9 cellular contexts compared by ENCODE assay signal in genomic region chrX:105822138-105823091, GRCh38. TPM values are rescaled to one million over a fixed set of nuclear protein-coding genes. Genes with fewer than 3 reads are reported as not detected.
DNase-seq lines count a peak whose midpoint lies in the region; ATAC-seq, FAIRE-seq and TF ChIP-seq lines count a peak whose summit lies in the region.
"Had no signal": no experiment of that assay in that cellular context is flagged by ENCODE, and none has a peak within 500 bp of the region (broad histone marks: within the 10 kb centered on the region; RNA-seq: fewer than 3 reads in every experiment).

TSS of gene NRK (plus strand) at chrX:105822539. CDS start at chrX:105822846, 307 bp downstream.

- H3K27me3 ChIP-seq in HUES48 (ENCODE audit: control insufficient read depth, insufficient read depth, low read length) (peaks cover 48% of the 10 kb centered on the region), H1 (replicated peaks in 1 of 4; ENCODE audit: control insufficient read depth in 3 of 4, extremely low read depth in 1 of 4, insufficient read depth in 3 of 4, low read length in 3 of 4) (peaks cover 3 to 25% (median 11%) of the 10 kb centered on the region in 4 experiments; a peak in 6 of 7 replicates), smooth muscle cell (ENCODE audit: low read depth) (no peaks in the 10 kb centered on the region)

- H3K18ac ChIP-seq in H1 (ENCODE audit: extremely low read depth, low read length): no peak within 1 kb of the TSS

- H4K20me1 ChIP-seq in H1 (replicated peaks in 1 of 2; ENCODE audit: control insufficient read depth in 1 of 2, insufficient read depth in 2 of 2, low read length in 2 of 2) (no peaks in the 10 kb centered on the region), smooth muscle cell (ENCODE audit: low read depth) (no peaks in the 10 kb centered on the region)

- H2BK5ac ChIP-seq in H1 (ENCODE audit: low read depth, low read length): no peak within 1 kb of the TSS

- H2BK20ac ChIP-seq in H1 (ENCODE audit: low read length): no peak within 1 kb of the TSS

- no peaks in the 10 kb centered on the region for H3K79me1 ChIP-seq in H1 (ENCODE audit: low read depth, low read length)

- TF ChIP-seq POLR2A in H1 (IDR thresholded peaks at IDR 0.05; ENCODE audit: control extremely low read depth in 1 of 2, low read depth in 2 of 2, low read length in 2 of 2): no peak

- H3K36me3 ChIP-seq in HUES48 (ENCODE audit: control insufficient read depth, insufficient read depth, low read length) (no peaks in the 10 kb centered on the region), H1 (ENCODE audit: control insufficient read depth in 2 of 4, insufficient read depth in 4 of 4, low read length in 3 of 4) (no peaks in the 10 kb centered on the region), smooth muscle cell (ENCODE audit: low read depth) (no peaks in the 10 kb centered on the region)

- no peaks in the 10 kb centered on the region for H3K9me3 ChIP-seq in HUES48 (ENCODE audit: control insufficient read depth, insufficient read depth, low read length)
- no peaks in the 10 kb centered on the region for H3K9me3 ChIP-seq in H1 (ENCODE audit: insufficient read depth in 2 of 2, low read depth in 1 of 2, low read length in 1 of 2)
- no peaks in the 10 kb centered on the region for H3K9me3 ChIP-seq in smooth muscle cell (replicated peaks; ENCODE audit: low read depth)

- H2BK120ac ChIP-seq in H1 (replicated peaks; ENCODE audit: low read depth, low read length): no peak within 1 kb of the TSS

- no peak within 1 kb of the TSS for H3K4ac ChIP-seq in H1 (replicated peaks; ENCODE audit: insufficient read length, low read depth, low read length)

- H2AFZ ChIP-seq in H1 (ENCODE audit: low read length) (peak within 1 kb of the TSS; percentile 90; the same call in 1 of the 2 replicates), smooth muscle cell (ENCODE audit: low read depth) (peak within 1 kb of the TSS; percentile 85)

- peak within 1 kb of the TSS; percentile 69 for H3K4me3 ChIP-seq in HUES48 (ENCODE audit: low read depth, low read length)
- H3K4me3 ChIP-seq in H1 (ENCODE audit: extremely low read depth in 1 of 4, insufficient read depth in 2 of 4, low read depth in 3 of 4, low read length in 4 of 4): peak within 1 kb of the TSS; percentile 40 to 65 (median 46)
- peak within 1 kb of the TSS; percentile 50 for H3K4me3 ChIP-seq in smooth muscle cell

- no peak within 1 kb of the TSS for H2BK12ac ChIP-seq in H1 (ENCODE audit: low read depth, low read length)

- CTCF ChIA-PET in H1 (lab: Charles Lee; ENCODE audit: partially characterized antibody): no interaction called here

- H2BK15ac ChIP-seq in H1 (ENCODE audit: low read length): no peak within 1 kb of the TSS

- H4K91ac ChIP-seq in H1 (replicated peaks; ENCODE audit: insufficient read length, low read length): no peak within 1 kb of the TSS

- peak within 1 kb of the TSS; percentile 11 for H3K9ac ChIP-seq in HUES48 (ENCODE audit: low read depth, low read length)
- H3K9ac ChIP-seq in H1 (replicated peaks in 1 of 4; ENCODE audit: extremely low read depth in 1 of 4, low read depth in 3 of 4, low read length in 3 of 4): peak within 1 kb of the TSS in 1 of 4 experiments; percentile 39; a peak in 1 of 7 replicates
- H3K9ac ChIP-seq in smooth muscle cell (ENCODE audit: low read depth): no peak within 1 kb of the TSS

- 0% methylated on average over 9 of the region's 76 CpGs; no CpG with 5 or more reads in 1 of the 2 experiments for WGBS in H1 (ENCODE audit: extremely low coverage in 1 of 2, insufficient coverage in 1 of 2, insufficient read length in 1 of 2, insufficient replicate concordance in 2 of 2, low coverage in 1 of 2, low lambda C conversion rate in 2 of 2, missing lambda C conversion rate in 1 of 2), 2 experiments
- WGBS in smooth muscle cell (ENCODE audit: low lambda C conversion rate): 48% methylated on average over 63 of the region's 76 CpGs

- no peak within 1 kb of the TSS for H3K56ac ChIP-seq in H1 (replicated peaks; ENCODE audit: insufficient read length, low read depth, low read length)

- TF ChIP-seq CTCF in H1 (IDR thresholded peaks at IDR 0.05; ENCODE audit: control extremely low read depth in 1 of 3, insufficient read depth in 1 of 3, low read depth in 1 of 3, low read length in 3 of 3) (peak in 1 of 3 experiments; percentile 13; a peak in 1 of 4 replicates), smooth muscle cell (IDR thresholded peaks at IDR 0.05; ENCODE audit: borderline replicate concordance, insufficient read depth, poor library complexity, severe bottlenecking) (peak; percentile 15)

- H3F3A ChIP-seq in smooth muscle cell (ENCODE audit: low read depth): no peaks in the 10 kb centered on the region

- in situ Hi-C loops in G401 (cut with HindIII; ENCODE audit: low sequenced_read_pairs): no loop called here

- no peak within 1 kb of the TSS for H3K14ac ChIP-seq in H1 (ENCODE audit: insufficient read length)

- POLR2A ChIA-PET in H1 (lab: Charles Lee; ENCODE audit: partially characterized antibody): interaction anchor here (1.2 kb wide), 1 partner anchor 26 kb away, joined by 4 read pairs; no protein-coding TSS in a partner anchor

- no peak for TF ChIP-seq EP300 in H1 (IDR thresholded peaks at IDR 0.05; ENCODE audit: borderline replicate concordance in 1 of 2, low read depth in 2 of 2, low read length in 2 of 2)

- no peak for TF ChIP-seq RAD21 in H1 (IDR thresholded peaks at IDR 0.05 in 1 of 2, conservative IDR thresholded peaks at IDR 0.05 in 1 of 2; ENCODE audit: low read depth in 2 of 2, low read length in 2 of 2)

- no peak for ATAC-seq in HG03280 (IDR thresholded peaks at IDR 0.05; ENCODE audit: unreplicated experiment)
- no peak for ATAC-seq in HG03097 (IDR thresholded peaks at IDR 0.05; ENCODE audit: low FRiP score, unreplicated experiment)

- no peak within 1 kb of the TSS for H3K23ac ChIP-seq in H1 (ENCODE audit: insufficient read length)

- H3K27ac ChIP-seq in HUES48 (ENCODE audit: low read depth, low read length) (no peak within 1 kb of the TSS), H1 (ENCODE audit: low read depth, low read length) (no peak within 1 kb of the TSS), smooth muscle cell (ENCODE audit: low read depth) (no peak within 1 kb of the TSS)

- no peak within 1 kb of the TSS for H2AK5ac ChIP-seq in H1 (ENCODE audit: low read depth, low read length)

- H3K79me2 ChIP-seq in H1 (ENCODE audit: control insufficient read depth in 1 of 2, insufficient read depth in 2 of 2, low read length in 2 of 2): no peaks in the 10 kb centered on the region
- no peaks in the 10 kb centered on the region for H3K79me2 ChIP-seq in smooth muscle cell (ENCODE audit: low read depth)

- peaks cover 16% of the 10 kb centered on the region for H3K4me1 ChIP-seq in HUES48 (ENCODE audit: control insufficient read depth, insufficient read depth, low read length)
- no peaks in the 10 kb centered on the region for H3K4me1 ChIP-seq in H1 (replicated peaks in 1 of 4; ENCODE audit: control insufficient read depth in 3 of 4, insufficient read depth in 4 of 4, low read length in 3 of 4)
- no peaks in the 10 kb centered on the region for H3K4me1 ChIP-seq in smooth muscle cell (ENCODE audit: low read depth)

- peaks cover 9% of the 10 kb centered on the region; the same call in 1 of the 2 replicates for H3K23me2 ChIP-seq in H1 (ENCODE audit: low read depth, low read length)

- no peak for FAIRE-seq in H1 (lab: Jason Lieb, UNC)

- H4K5ac ChIP-seq in H1 (ENCODE audit: insufficient read length, low read depth, low read length): no peak within 1 kb of the TSS

- H3K4me2 ChIP-seq in H1 (ENCODE audit: insufficient read depth in 1 of 2, low read depth in 2 of 2, low read length in 2 of 2): peak within 1 kb of the TSS; percentile 83 to 91
- peak within 1 kb of the TSS; percentile 90 for H3K4me2 ChIP-seq in smooth muscle cell

- DNase-seq in H1 (ENCODE audit: low read depth in 1 of 2, low spot score in 2 of 2): peak in 1 of 2 experiments; percentile 63
- DNase-seq in kidney tubule cell (ENCODE audit: low spot score): peak; percentile 63
- DNase-seq in smooth muscle cell (lab: John Stamatoyannopoulos, UW; ENCODE audit: unreplicated experiment): no peak
- DNase-seq in G401 (ENCODE audit: low spot score): no peak
- DNase-seq in activated gamma-delta T cell treated with Interleukin-2 at 50 U/mL for 16 hours: no peak
- DNase-seq: DMS79 had no signal

- 0 out of 2 replicates have a peak within 1 kb of the TSS, but pooled peaks have one; percentile 5 for H4K8ac ChIP-seq in H1 (ENCODE audit: extremely low read depth, insufficient read depth, low read length)

TF ChIP-seq in H1, 55 proteins besides CTCF, POLR2A, EP300 and RAD21 (continues in another document):
- TF ChIP-seq SIN3A (conservative IDR thresholded peaks at IDR 0.05 in 1 of 2, IDR thresholded peaks at IDR 0.05 in 1 of 2; ENCODE audit: low read depth in 1 of 2, low read length in 2 of 2) (no peak), CBX5 (IDR thresholded peaks at IDR 0.05; ENCODE audit: low read depth, low read length) (no peak), KDM1A (IDR thresholded peaks at IDR 0.05; ENCODE audit: borderline replicate concordance, low read length) (no peak), MAX (IDR thresholded peaks at IDR 0.05) (peak; percentile 59; the same call in 1 of the 2 replicates), JUND (IDR thresholded peaks at IDR 0.05; ENCODE audit: low read length) (no peak), SUZ12 (IDR thresholded peaks at IDR 0.05; ENCODE audit: low read length) (peak; percentile 35; the same call in 1 of the 2 replicates), HDAC6 (IDR thresholded peaks at IDR 0.05; ENCODE audit: low read depth, low read length) (no peak), KDM4A (IDR thresholded peaks at IDR 0.05; ENCODE audit: low read depth, low read length, severe bottlenecking) (peak; percentile 96), RXRA (IDR thresholded peaks at IDR 0.05; ENCODE audit: insufficient read depth, low read depth, low read length) (no peak), POLR2AphosphoS5 (IDR thresholded peaks at IDR 0.05; ENCODE audit: low read depth, low read length) (no peak), ASH2L (IDR thresholded peaks at IDR 0.05; ENCODE audit: low read length) (peak; percentile 78)

RNA-seq across cellular contexts. Expression of gene NRK, which starts in this region (rescaled TPM):
- total RNA-seq in H1 (2021; fragmentation: NEBNext Ultra II Directional; extraction: Animal tissue kit (Norgen Biotek cat#: 25700)): 7.0 and 8.3 TPM in 2 replicates
- polyA plus RNA-seq in H1 (2011; rRNA removed) (0.86 and 0.99 TPM in 2 replicates), smooth muscle cell (0.55 and 1.7 TPM in 2 replicates)
- 1.1 TPM for polyA plus RNA-seq in H1 (2011; cell fraction: cytosol; rRNA removed)
- polyA plus RNA-seq in H1 (2011; cell fraction: nucleus; rRNA removed): 1.8 TPM
- 1.2 to 2.1 TPM (median 1.7 TPM) in 4 replicates for polyA plus RNA-seq in H1 (2012, experiment 1 of 2)
- polyA plus RNA-seq in H1 (2012, experiment 2 of 2): 0.07 TPM
- polyA plus RNA-seq in H1 (2013, experiment 1 of 2): 4.4 TPM
- 3.5 TPM for polyA plus RNA-seq in H1 (2013, experiment 2 of 2)
- 4.6 and 4.8 TPM in 2 replicates for polyA minus RNA-seq in H1 (2011; rRNA and poly(A)+ RNA removed)
- polyA minus RNA-seq in H1 (2011; cell fraction: cytosol; rRNA and poly(A)+ RNA removed): 2.8 TPM
- polyA minus RNA-seq in H1 (2011; cell fraction: nucleus; rRNA and poly(A)+ RNA removed): 5.8 TPM
- total RNA-seq in smooth muscle cell: 1.8 and 4.0 TPM in 2 replicates
- total RNA-seq in G401 (2014; rRNA removed; shearing (Covaris generic)): not detected in 2 replicates
